In the genomic region with DNA sequence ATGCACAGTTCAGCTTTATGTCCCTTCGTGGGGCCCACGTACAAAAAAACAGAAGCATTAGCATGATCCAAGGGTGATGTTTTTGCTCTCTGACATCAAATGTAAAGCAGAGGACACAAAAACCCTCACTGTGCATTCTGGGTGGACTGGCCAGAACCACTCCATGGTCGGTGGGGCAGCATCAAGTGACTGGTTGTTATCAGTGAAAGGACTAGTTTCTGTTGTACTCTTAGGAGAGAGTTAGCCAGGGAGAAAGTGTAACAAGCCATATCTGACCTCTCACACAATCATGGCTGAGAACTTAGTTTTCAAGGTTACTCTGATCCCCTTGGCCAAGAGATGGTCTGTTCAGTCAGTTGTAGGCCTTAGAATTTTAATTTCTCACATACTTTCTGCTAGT, we compare ENCODE assay signal across 10 cellular contexts. TPM values are rescaled to one million over a fixed set of nuclear protein-coding genes. Genes with fewer than 3 reads are reported as not detected.
"Had no signal": no experiment of that assay in that cellular context is flagged by ENCODE, and none has a peak within 500 bp of the region (broad histone marks: within the 10 kb centered on the region; RNA-seq: fewer than 3 reads in every experiment).

No MANE protein-coding gene starts in this region.

- FAIRE-seq: H54, HTR-8/SVneo had no signal

- H3K36me3 ChIP-seq: HAP-1 had no signal

- H3K27ac ChIP-seq: GM23248, KMS-11 had no signal

- H2AFZ ChIP-seq: GM23248 had no signal

- H3K4me2 ChIP-seq: KMS-11 had no signal

- DNase-seq: GM23248, GOT3, IMR-90, Karpas-422, KBM-7 had no signal

- H3K9me3 ChIP-seq: HAP-1 had no signal

- H3K9ac ChIP-seq: GM23248, KMS-11 had no signal

- H3K4me1 ChIP-seq: HAP-1 had no signal

- H3K4me3 ChIP-seq: GM23248, HAP-1 had no signal

RNA-seq across cellular contexts. Expression of a gene that starts 10.1 kb away (rescaled TPM):
- total RNA-seq: HT-29 had no signal
